8 cellular contexts compared by ENCODE assay signal in the genomic region with DNA sequence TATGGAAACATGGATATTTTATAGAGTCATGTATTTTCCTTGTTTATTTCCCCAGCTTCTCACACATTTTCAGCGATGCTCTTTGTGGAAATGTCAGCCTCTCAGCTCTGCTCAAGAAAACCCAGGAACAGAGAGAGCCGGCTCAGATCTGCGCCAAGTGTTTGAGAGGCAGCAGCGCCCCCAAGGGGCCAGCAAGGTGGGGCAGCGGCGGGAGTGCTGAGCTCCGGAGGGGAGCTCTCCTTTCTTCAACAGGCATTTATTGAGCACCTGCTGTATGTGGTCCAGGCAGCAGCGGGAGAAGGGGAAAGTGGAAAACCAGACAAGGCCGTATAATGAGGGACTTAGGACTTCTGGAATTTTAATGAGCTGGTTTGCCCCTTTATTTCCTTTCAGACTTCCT.
DNase-seq lines count a peak whose midpoint lies in the region; ATAC-seq lines count a peak whose summit lies in the region.

No MANE protein-coding gene starts in this region.

- no peak for ATAC-seq in stimulated activated naive CD8-positive, alpha-beta T cell treated with anti-CD3 and anti-CD28 coated beads, Interleukin-15, Interleukin-2, amounts not matched to agents 100 U/mL and 50 U/mL, for 24 hours

- DNase-seq in DMS53 (lab: John Stamatoyannopoulos, UW), result peak; percentile 12
- DNase-seq in DMS53 treated with DMSO at 0.1 percent for 48 hours (lab: John Stamatoyannopoulos, UW; ENCODE audit: unreplicated experiment), result no peak
- DNase-seq in activated CD8-positive, alpha-beta memory T cell treated with anti-CD3 and anti-CD28 coated beads for 4 hours (ENCODE audit: low read depth in 2 of 2), result peak; percentile 3 to 24
- peak; percentile 76 for DNase-seq in islet precursor cell
- peak; percentile 64 for DNase-seq in stimulated activated naive CD8-positive, alpha-beta T cell treated with anti-CD3 and anti-CD28 coated beads, Interleukin-15, Interleukin-2, amounts not matched to agents 100 U/mL and 50 U/mL, for 24 hours
- DNase-seq in CD1c-positive myeloid dendritic cell (ENCODE audit: extremely low spot score), result no peak
- no peak for DNase-seq in NCI-H2171 treated with DMSO at 0.1 percent for 48 hours (lab: John Stamatoyannopoulos, UW)
- DNase-seq in NCI-H446 (lab: John Stamatoyannopoulos, UW), result no peak

Comparison
In these comparisons a context has a peak if more than half of its experiments do, and no peak if none do; other contexts are left out.
1. DNase-seq: peak in DMS53 (single experiment), activated CD8-positive, alpha-beta memory T cell treated with anti-CD3 and anti-CD28 coated beads for 4 hours (2 of 2), islet precursor cell (single experiment) and stimulated activated naive CD8-positive, alpha-beta T cell treated with anti-CD3 and anti-CD28 coated beads, Interleukin-15, Interleukin-2, amounts not matched to agents 100 U/mL and 50 U/mL, for 24 hours (single experiment); none in DMS53 treated with DMSO at 0.1 percent for 48 hours (single experiment), CD1c-positive myeloid dendritic cell (single experiment), NCI-H2171 treated with DMSO at 0.1 percent for 48 hours (single experiment) and NCI-H446 (0 of 2).